Comparison of ENCODE assay signal across 20 cellular contexts in the genomic region with DNA sequence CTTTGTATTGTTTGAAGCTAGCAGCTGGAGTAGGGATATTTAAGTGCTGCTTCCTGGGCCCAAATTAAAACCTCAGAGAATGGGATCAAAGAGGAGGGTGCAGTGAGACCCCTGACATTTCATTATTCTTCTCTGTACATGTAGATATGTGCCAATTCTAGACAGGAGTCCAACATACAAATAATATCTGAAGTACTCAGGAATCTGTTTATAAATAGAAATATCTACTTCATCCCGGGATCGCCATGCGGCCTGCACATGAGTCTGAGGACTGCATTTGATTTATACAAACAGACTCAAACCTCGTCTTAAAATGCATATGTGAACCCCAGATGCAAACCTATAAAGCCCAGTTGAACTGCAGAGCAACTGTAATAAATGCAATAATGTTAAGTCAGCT.
DNase-seq lines count a peak whose midpoint lies in the region; ATAC-seq and TF ChIP-seq lines count a peak whose summit lies in the region.
"Had no signal": no experiment of that assay in that cellular context is flagged by ENCODE, and none has a peak within 500 bp of the region (broad histone marks: within the 10 kb centered on the region; RNA-seq: fewer than 3 reads in every experiment).

No MANE protein-coding gene starts in this region.

- no peak for TF ChIP-seq CTCF in right atrium auricular region (IDR thresholded peaks at IDR 0.05)
- TF ChIP-seq CTCF in nephron (IDR thresholded peaks at IDR 0.05; ENCODE audit: unreplicated experiment in 3 of 3): no peak

- intact Hi-C loops in Right ventricle myocardium superior (cut with DNase I): no loop called here
- intact Hi-C loops in left ventricle myocardium superior (cut with micrococcal nuclease): no loop called here
- intact Hi-C loops in cardiac septum (cut with DNase I): no loop called here

- no peaks in the 10 kb centered on the region for H3K9me3 Mint-ChIP-seq in nephron
- H3K9me3 Mint-ChIP-seq: CD4-positive, alpha-beta memory T cell; CD4-positive, CD25-positive, alpha-beta regulatory T cell; CD8-positive, alpha-beta memory T cell had no signal

- H3K27me3 ChIP-seq in right atrium auricular region: no peaks in the 10 kb centered on the region
- H3K27me3 ChIP-seq: BLaER1 treated with 17β-estradiol and CSF1 and Interleukin-3, amounts not matched to agents 10 nM and 100 nM had no signal

- H3K4me3 ChIP-seq in right atrium auricular region: no peak overlapping the region
- H3K4me3 ChIP-seq: A549; BLaER1 treated with 17β-estradiol and CSF1 and Interleukin-3, amounts not matched to agents 10 nM and 100 nM had no signal

- H3K36me3 Mint-ChIP-seq in nephron (ENCODE audit: low read depth): no peaks in the 10 kb centered on the region
- H3K36me3 Mint-ChIP-seq: CD4-positive, alpha-beta memory T cell; CD4-positive, CD25-positive, alpha-beta regulatory T cell; CD8-positive, alpha-beta memory T cell had no signal

- peaks cover 73% of the 10 kb centered on the region for H3K4me1 Mint-ChIP-seq in nephron
- H3K4me1 Mint-ChIP-seq: B cell; CD4-positive, alpha-beta memory T cell; CD4-positive, CD25-positive, alpha-beta regulatory T cell; CD8-positive, alpha-beta memory T cell had no signal

- H3K36me3 ChIP-seq in right atrium auricular region: no peaks in the 10 kb centered on the region
- H3K36me3 ChIP-seq: BLaER1 treated with 17β-estradiol and CSF1 and Interleukin-3, amounts not matched to agents 10 nM and 100 nM had no signal

- ATAC-seq in Right ventricle myocardium superior (ENCODE audit: poor library complexity) (peak; percentile 65), left ventricle myocardium superior (peak; percentile 35), HG02981 (IDR thresholded peaks at IDR 0.05; ENCODE audit: unreplicated experiment) (no peak)
- ATAC-seq: A549 had no signal

- no peaks in the 10 kb centered on the region for H3K9me3 ChIP-seq in right atrium auricular region
- H3K9me3 ChIP-seq: A549; BLaER1 treated with 17β-estradiol and CSF1 and Interleukin-3, amounts not matched to agents 10 nM and 100 nM had no signal

- no peak overlapping the region for H3K27ac ChIP-seq in right atrium auricular region
- H3K27ac ChIP-seq: 22Rv1; A549; BLaER1 treated with 17β-estradiol and CSF1 and Interleukin-3, amounts not matched to agents 10 nM and 100 nM; C4-2B had no signal

- H3K27me3 Mint-ChIP-seq in nephron (ENCODE audit: low read depth): no peaks in the 10 kb centered on the region
- H3K27me3 Mint-ChIP-seq: B cell; CD4-positive, CD25-positive, alpha-beta regulatory T cell had no signal

- H3K4me1 ChIP-seq in right atrium auricular region: peaks cover 0 to 40% of the 10 kb centered on the region in 2 donors
- H3K4me1 ChIP-seq: A549 had no signal

- DNase-seq in Right ventricle myocardium superior: no peak
- DNase-seq in right atrium auricular region (ENCODE audit: low spot score): no peak
- no peak for DNase-seq in left ventricle myocardium superior
- DNase-seq in cardiac septum (ENCODE audit: low spot score): no peak
- peak; percentile 2 for DNase-seq in islet precursor cell
- no peak for DNase-seq in CD1c-positive myeloid dendritic cell (ENCODE audit: extremely low spot score)
- DNase-seq: AML-193; CD4-positive, alpha-beta memory T cell; CD4-positive, CD25-positive, alpha-beta regulatory T cell; CD8-positive, alpha-beta memory T cell; COR-L47; DMS79 treated with DMSO at 0.1 percent for 48 hours; GF-D8 had no signal

- H3K27ac Mint-ChIP-seq in nephron: peak overlapping the region; percentile 55 to 78 (median 67)
- H3K27ac Mint-ChIP-seq: B cell; CD4-positive, alpha-beta memory T cell; CD4-positive, CD25-positive, alpha-beta regulatory T cell; CD8-positive, alpha-beta memory T cell had no signal

- no peak overlapping the region for H3K4me3 Mint-ChIP-seq in nephron
- H3K4me3 Mint-ChIP-seq: B cell; CD4-positive, alpha-beta memory T cell; CD4-positive, CD25-positive, alpha-beta regulatory T cell; CD8-positive, alpha-beta memory T cell had no signal
